In the genomic region with DNA sequence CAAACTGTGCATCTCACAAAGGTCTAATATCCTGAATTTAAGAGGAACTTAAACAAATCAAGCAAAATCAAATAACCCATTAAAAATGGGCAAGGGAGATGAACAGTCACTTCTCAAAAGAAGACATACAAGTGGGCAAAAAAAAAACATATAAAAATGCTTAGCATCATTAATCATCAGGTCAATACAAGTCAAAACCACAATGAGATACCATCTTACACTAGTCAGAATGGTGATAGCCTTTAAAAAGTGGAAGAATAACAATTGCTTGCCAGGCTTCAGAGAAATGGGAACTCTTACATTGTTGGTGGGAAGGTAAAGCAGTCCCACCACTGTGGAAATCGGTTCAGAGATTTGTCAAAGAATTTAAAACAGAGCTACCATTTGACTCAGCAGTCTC, we compare ENCODE assay signal across 22 cellular contexts.
DNase-seq lines count a peak whose midpoint lies in the region; ATAC-seq and TF ChIP-seq lines count a peak whose summit lies in the region.
"Had no signal": no experiment of that assay in that cellular context is flagged by ENCODE, and none has a peak within 500 bp of the region (broad histone marks: within the 10 kb centered on the region; RNA-seq: fewer than 3 reads in every experiment).

No MANE protein-coding gene starts in this region.

- TF ChIP-seq CTCF in mammary epithelial cell (conservative IDR thresholded peaks at IDR 0.05 in 1 of 2, IDR thresholded peaks at IDR 0.05 in 1 of 2; ENCODE audit: extremely low read depth in 1 of 2, insufficient read depth in 1 of 2, low read depth in 1 of 2, low read length in 2 of 2) (no peak), breast epithelium (IDR thresholded peaks at IDR 0.05) (no peak), RWPE2 (IDR thresholded peaks at IDR 0.05; ENCODE audit: poor library complexity, severe bottlenecking) (no peak), foreskin keratinocyte (conservative IDR thresholded peaks at IDR 0.05) (no peak), type B pancreatic cell (conservative IDR thresholded peaks at IDR 0.05) (no peak)

- peak overlapping the region; percentile 2 for H3K4me2 ChIP-seq in mammary epithelial cell (ENCODE audit: insufficient read depth, low read depth, low read length)
- H3K4me2 ChIP-seq: BLaER1, GM23338 had no signal

- H3K4me1 ChIP-seq in mammary epithelial cell (ENCODE audit: insufficient read depth, low read length) = peaks cover 4% of the 10 kb centered on the region
- H3K4me1 ChIP-seq in breast epithelium = no peaks in the 10 kb centered on the region
- peaks cover 3% of the 10 kb centered on the region for H3K4me1 ChIP-seq in RWPE2 (ENCODE audit: insufficient read depth, poor library complexity, severe bottlenecking)
- peaks cover 3% of the 10 kb centered on the region for H3K4me1 ChIP-seq in foreskin keratinocyte
- H3K4me1 ChIP-seq: BLaER1, SJCRH30 had no signal

- no TSS peak for BruUV-seq in mammary epithelial cell (replicated peaks; lab: Mats Ljungman, UMichigan)

- no peak overlapping the region for H3K9ac ChIP-seq in mammary epithelial cell (ENCODE audit: insufficient read depth, low read length)
- H3K9ac ChIP-seq: BLaER1 had no signal

- H3K4me1 Mint-ChIP-seq in type B pancreatic cell (ENCODE audit: unreplicated experiment) = no peaks in the 10 kb centered on the region
- H3K4me1 Mint-ChIP-seq: GM23338 had no signal

- H3K9me3 ChIP-seq in mammary epithelial cell (replicated peaks; ENCODE audit: insufficient read depth, low read length) = no peaks in the 10 kb centered on the region
- H3K9me3 ChIP-seq in breast epithelium = no peaks in the 10 kb centered on the region
- H3K9me3 ChIP-seq in RWPE2 (ENCODE audit: severe bottlenecking) = peaks cover 2% of the 10 kb centered on the region
- H3K9me3 ChIP-seq: BLaER1, SJCRH30 had no signal

- H3K79me2 ChIP-seq in mammary epithelial cell (ENCODE audit: insufficient read depth, low read length) = no peaks in the 10 kb centered on the region

- no peaks in the 10 kb centered on the region for H3K36me3 Mint-ChIP-seq in type B pancreatic cell
- H3K36me3 Mint-ChIP-seq: CD8-positive, alpha-beta T cell had no signal

- H3K27ac ChIP-seq in mammary epithelial cell (ENCODE audit: insufficient read depth, low read depth, low read length) (no peak overlapping the region), breast epithelium (no peak overlapping the region), RWPE2 (ENCODE audit: poor library complexity, severe bottlenecking) (no peak overlapping the region), foreskin keratinocyte (no peak overlapping the region)
- H3K27ac ChIP-seq: 22Rv1, BLaER1, RWPE1, SJCRH30 had no signal

- TF ChIP-seq POLR2A in breast epithelium (IDR thresholded peaks at IDR 0.05) = no peak

- no peak overlapping the region for H3K27ac Mint-ChIP-seq in type B pancreatic cell
- H3K27ac Mint-ChIP-seq: CD8-positive, alpha-beta T cell; GM23338 had no signal

- CTCF ChIA-PET in mammary epithelial cell (lab: Charles Lee; ENCODE audit: low non-redundant PET) = no interaction called here

- H3K27me3 ChIP-seq in mammary epithelial cell (ENCODE audit: insufficient read depth, low read length) = no peaks in the 10 kb centered on the region
- H3K27me3 ChIP-seq in breast epithelium = no peaks in the 10 kb centered on the region
- H3K27me3 ChIP-seq in RWPE2 (ENCODE audit: insufficient read depth, poor library complexity, severe bottlenecking) = no peaks in the 10 kb centered on the region
- H3K27me3 ChIP-seq in foreskin keratinocyte = no peaks in the 10 kb centered on the region
- H3K27me3 ChIP-seq: BLaER1, SJCRH30 had no signal

- peaks cover 8% of the 10 kb centered on the region for H3K9me3 Mint-ChIP-seq in type B pancreatic cell

- no peaks in the 10 kb centered on the region for H4K20me1 ChIP-seq in mammary epithelial cell (ENCODE audit: insufficient read depth, low read length)
- H4K20me1 ChIP-seq: BLaER1 had no signal

- no peak overlapping the region for H3K4me3 Mint-ChIP-seq in type B pancreatic cell
- H3K4me3 Mint-ChIP-seq: CD8-positive, alpha-beta T cell; GM23338 had no signal

- H3K36me3 ChIP-seq in mammary epithelial cell (ENCODE audit: insufficient read depth, low read length) (no peaks in the 10 kb centered on the region), breast epithelium (no peaks in the 10 kb centered on the region), RWPE2 (ENCODE audit: low read depth) (no peaks in the 10 kb centered on the region)
- H3K36me3 ChIP-seq: BLaER1, SJCRH30 had no signal

- intact Hi-C loops in mammary epithelial cell (cut with micrococcal nuclease) = no loop called here
- intact Hi-C loops in breast epithelium (cut with DNase I; ENCODE audit: low total_unique reads) = no loop called here

- in situ Hi-C loops in mammary epithelial cell (cut with MboI; ENCODE audit: low sequenced_read_pairs in 2 of 2) = loop anchor here in 1 of 2 donors (25.0 kb wide), 1 partner anchor 970 kb away; the partner anchor contains the start of gene OPN5

- ATAC-seq in RWPE2 (ENCODE audit: low read depth) (peak; percentile 72), foreskin keratinocyte (peak; percentile 67), HG03432 (IDR thresholded peaks at IDR 0.05; ENCODE audit: unreplicated experiment) (no peak)
- ATAC-seq: CD8-positive, alpha-beta T cell; GM23338 had no signal

- H3K27me3 Mint-ChIP-seq in type B pancreatic cell = no peaks in the 10 kb centered on the region

- 33% methylated on average over 1 of the region's 1 CpG for WGBS in mammary epithelial cell (ENCODE audit: low coverage, missing lambda C conversion rate)

- H3K4me3 ChIP-seq in mammary epithelial cell (replicated peaks in 1 of 3; ENCODE audit: insufficient read depth in 1 of 3, low read depth in 2 of 3, low read length in 3 of 3) (no peak overlapping the region), breast epithelium (no peak overlapping the region), RWPE2 (ENCODE audit: severe bottlenecking) (no peak overlapping the region)
- H3K4me3 ChIP-seq: BLaER1, GM23338, SJCRH30 had no signal

- peak; percentile 79 for DNase-seq in mammary epithelial cell
- DNase-seq in breast epithelium (ENCODE audit: low spot score in 2 of 2) = no peak
- no peak for DNase-seq in RWPE2 (ENCODE audit: low spot score)
- peak; percentile 42 to 75 for DNase-seq in foreskin keratinocyte
- DNase-seq in NCI-H82 treated with DMSO at 0.1 percent for 48 hours (lab: John Stamatoyannopoulos, UW; ENCODE audit: unreplicated experiment) = no peak
- DNase-seq in iPS-NIHi7 (ENCODE audit: extremely low spot score) = no peak
- DNase-seq in type B pancreatic cell (ENCODE audit: extremely low spot score, unreplicated experiment) = no peak
- DNase-seq: CD8-positive, alpha-beta T cell; DMS79; GF-D8; NCI-H1417 treated with DMSO at 0.1 percent for 48 hours; NCI-H1930; NCI-H2171; NCI-H446; NCI-H69; NK-92 treated with Interleukin-12 subunit alpha and Interleukin-12 subunit beta, amount 100 ng/mL, for 24 hours; SJCRH30 had no signal

- dilution Hi-C loops in mammary epithelial cell (cut with HindIII; ENCODE audit: low sequenced_read_pairs) = no loop called here

- no peak overlapping the region for H2AFZ ChIP-seq in mammary epithelial cell (ENCODE audit: low read depth, low read length)
- H2AFZ ChIP-seq: GM23338 had no signal

Comparison
In these comparisons a context has a peak if more than half of its experiments do, and no peak if none do; other contexts are left out.
1. DNase-seq: peak in mammary epithelial cell (single experiment) and foreskin keratinocyte (2 of 2); none in breast epithelium (0 of 2), RWPE2 (single experiment), NCI-H82 treated with DMSO at 0.1 percent for 48 hours (single experiment), iPS-NIHi7 (single experiment) and type B pancreatic cell (single experiment).